Comparison of ENCODE assay signal across 8 cellular contexts in the genomic region with DNA sequence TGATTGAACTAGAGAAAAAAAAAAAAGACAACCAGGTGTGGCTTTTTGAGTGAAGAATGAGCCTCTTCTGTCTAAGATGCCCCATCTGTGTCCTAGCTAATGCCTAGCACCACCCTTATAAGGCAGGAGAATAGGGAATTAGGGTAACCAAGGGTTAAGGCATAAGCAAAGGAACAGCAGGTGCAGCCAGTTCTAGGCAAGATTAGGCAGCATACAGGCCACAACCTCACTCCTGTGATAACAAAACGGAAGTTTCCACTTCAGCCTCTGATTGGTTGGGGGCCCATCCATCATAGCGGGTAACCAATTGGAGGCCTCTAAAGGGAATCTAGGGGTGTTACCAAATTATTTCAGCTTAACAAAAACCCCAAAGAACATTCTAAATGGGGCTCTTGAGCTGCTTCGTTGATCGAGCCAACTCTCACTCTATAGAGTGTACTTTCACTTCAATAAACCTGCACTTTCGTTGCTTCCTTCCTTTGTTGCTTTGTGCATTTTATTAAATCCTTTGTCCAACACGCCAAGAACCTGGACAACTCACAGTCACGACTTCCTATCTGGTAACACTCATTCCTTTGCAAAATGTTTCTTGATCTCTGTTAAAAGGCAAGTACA.
A peak's percentile ranks its signal among the peaks of the same experiment; 100 is the strongest.
DNase-seq lines count a peak whose midpoint lies in the region; ATAC-seq and TF ChIP-seq lines count a peak whose summit lies in the region.

No MANE protein-coding gene starts in this region.

- DNase-seq in ELF-1 (ENCODE audit: low read depth, low spot score) (peak; percentile 54), T-cell (peak; percentile 72 to 98 (median 92)), adrenal gland (peak; percentile 44 to 89 (median 70)), iPS DF 4.7 (ENCODE audit: extremely low read depth, low spot score) (peak; percentile 51), HuH-7.5 (ENCODE audit: low spot score) (no peak)
- peak; percentile 74 to 88 (median 80) for DNase-seq in stimulated activated CD4-positive, alpha-beta T cell treated with anti-CD3 and anti-CD28 coated beads, Interleukin-1b, Interleukin-23, amount 100 ng/mL, for 24 hours (ENCODE audit: low read depth in 4 of 4, low spot score in 1 of 4)

- no peaks in the 10 kb centered on the region for H3K9me3 Mint-ChIP-seq in T-cell

- H3K4me3 ChIP-seq in adrenal gland = no peak overlapping the region

- H3K36me3 Mint-ChIP-seq in T-cell = no peaks in the 10 kb centered on the region

- H3K27me3 ChIP-seq in adrenal gland = no peaks in the 10 kb centered on the region

- CTCF ChIA-PET in T-cell (lab: Charles Lee) = interaction anchor here (0.7 to 6.6 kb wide), 24 partner anchors 8 to 886 kb away, joined by 3 to 130 read pairs (median 5); a partner anchor contains a TSS

- peaks cover 0 to 3% of the 10 kb centered on the region in 2 donors for H3K4me1 ChIP-seq in adrenal gland (replicated peaks in 1 of 2)

- peak overlapping the region; percentile 72 to 80 (median 78) for H3K4me3 Mint-ChIP-seq in T-cell

- H3K4me1 Mint-ChIP-seq in T-cell = peaks cover 80 to 92% (median 82%) of the 10 kb centered on the region in 3 donors

- POLR2A ChIA-PET in T-cell (lab: Charles Lee) = interaction anchor here (0.5 to 3.0 kb wide), 16 partner anchors 27 to 388 kb away, joined by 3 to 57 read pairs (median 4); a partner anchor contains a TSS

- peak overlapping the region; percentile 89 for H3K27ac ChIP-seq in KOPT-K1 (ENCODE audit: low read depth, low read length, poor library complexity, severe bottlenecking)
- H3K27ac ChIP-seq in adrenal gland = no peak overlapping the region

- WGBS in adrenal gland, 4 donors = 45 to 70% (median 49%) methylated on average over 6 to 7 of the region's 7 CpGs

- H3K27me3 Mint-ChIP-seq in T-cell = no peaks in the 10 kb centered on the region

- intact Hi-C loops in adrenal gland (cut with DNase I) = loop anchor here (5.0 to 10.0 kb wide), 2 partner anchors 64 to 92 kb away; a partner anchor contains a TSS

- H3K36me3 ChIP-seq in KOPT-K1 (ENCODE audit: insufficient read depth, low read length) = no peaks in the 10 kb centered on the region
- H3K36me3 ChIP-seq in adrenal gland (replicated peaks in 1 of 2) = no peaks in the 10 kb centered on the region

- H3K27ac Mint-ChIP-seq in T-cell = peak overlapping the region; percentile 91 to 92

- peak; percentile 81 for ATAC-seq in GM21576 (IDR thresholded peaks at IDR 0.05; ENCODE audit: unreplicated experiment)
- peak; percentile 77 to 84 (median 80) for ATAC-seq in T-cell (replicated peaks in 1 of 4)

- H3K9me3 ChIP-seq in KOPT-K1 (ENCODE audit: insufficient read depth, low read length, poor library complexity, severe bottlenecking) (no peaks in the 10 kb centered on the region), adrenal gland (replicated peaks in 1 of 3) (no peaks in the 10 kb centered on the region)

- no peak for TF ChIP-seq CTCF in adrenal gland (IDR thresholded peaks at IDR 0.05)

- TF ChIP-seq POLR2A in adrenal gland (IDR thresholded peaks at IDR 0.05) = no peak
